16 cellular contexts compared by ENCODE assay signal in genomic region chr9:79185866-79186265, GRCh38.
DNase-seq lines count a peak whose midpoint lies in the region; ATAC-seq and TF ChIP-seq lines count a peak whose summit lies in the region.
"Had no signal": no experiment of that assay in that cellular context is flagged by ENCODE, and none has a peak within 500 bp of the region (broad histone marks: within the 10 kb centered on the region; RNA-seq: fewer than 3 reads in every experiment).

No MANE protein-coding gene starts in this region.

- H3K4me2 ChIP-seq in fibroblast of lung (ENCODE audit: extremely low read depth, insufficient read depth, low read length) = no peak overlapping the region
- H3K4me2 ChIP-seq in mesenchymal stem cell (ENCODE audit: low read length, poor library complexity, severe bottlenecking) = no peak overlapping the region
- H3K4me2 ChIP-seq: GM23338 had no signal

- H3K27me3 ChIP-seq in fibroblast of lung (ENCODE audit: control insufficient read depth, insufficient read depth, low read length) = no peaks in the 10 kb centered on the region
- no peaks in the 10 kb centered on the region for H3K27me3 ChIP-seq in mesenchymal stem cell (ENCODE audit: control insufficient read depth in 1 of 2, insufficient read depth in 1 of 2, low read length in 2 of 2)
- no peaks in the 10 kb centered on the region for H3K27me3 ChIP-seq in gastrocnemius medialis
- H3K27me3 ChIP-seq in right lobe of liver = no peaks in the 10 kb centered on the region

- H3K36me3 ChIP-seq in fibroblast of lung (ENCODE audit: control insufficient read depth, insufficient read depth, low read length) (no peaks in the 10 kb centered on the region), mesenchymal stem cell (ENCODE audit: control insufficient read depth in 1 of 2, insufficient read depth in 2 of 2, low read depth in 1 of 2, low read length in 2 of 2) (no peaks in the 10 kb centered on the region), gastrocnemius medialis (no peaks in the 10 kb centered on the region), right lobe of liver (no peaks in the 10 kb centered on the region)

- no peak overlapping the region for H2BK120ac ChIP-seq in mesenchymal stem cell (ENCODE audit: low read depth, low read length)

- H3K4me3 ChIP-seq in fibroblast of lung (replicated peaks in 1 of 4; ENCODE audit: control extremely low read depth in 1 of 4, insufficient read depth in 1 of 4, low read depth in 3 of 4, low read length in 4 of 4) (no peak overlapping the region), mesenchymal stem cell (ENCODE audit: insufficient read depth in 1 of 2, low read depth in 1 of 2, low read length in 2 of 2) (no peak overlapping the region), gastrocnemius medialis (no peak overlapping the region), right lobe of liver (no peak overlapping the region)
- H3K4me3 ChIP-seq: GM23338 had no signal

- no peaks in the 10 kb centered on the region for H3K79me2 ChIP-seq in fibroblast of lung (ENCODE audit: control insufficient read depth, insufficient read depth, low read length)

- no peak overlapping the region for H4K91ac ChIP-seq in mesenchymal stem cell (ENCODE audit: low read length)

- H3K4ac ChIP-seq in mesenchymal stem cell (ENCODE audit: low read depth in 1 of 2, low read length in 2 of 2) = no peak overlapping the region

- H3K27ac ChIP-seq in fibroblast of lung (ENCODE audit: insufficient read depth, low read length) (no peak overlapping the region), mesenchymal stem cell (ENCODE audit: low read length, poor library complexity, severe bottlenecking) (no peak overlapping the region), gastrocnemius medialis (no peak overlapping the region), right lobe of liver (no peak overlapping the region)
- H3K27ac ChIP-seq: C4-2B had no signal

- no peak overlapping the region for H3K18ac ChIP-seq in mesenchymal stem cell (ENCODE audit: low read depth in 1 of 2, low read length in 2 of 2)

- H3K9me3 ChIP-seq in fibroblast of lung (ENCODE audit: control insufficient read depth, insufficient read depth, low read depth, low read length) (no peaks in the 10 kb centered on the region), mesenchymal stem cell (ENCODE audit: control insufficient read depth, low read length) (no peaks in the 10 kb centered on the region), gastrocnemius medialis (no peaks in the 10 kb centered on the region), right lobe of liver (no peaks in the 10 kb centered on the region)

- no peak overlapping the region for H3K9ac ChIP-seq in fibroblast of lung (ENCODE audit: insufficient read depth, low read length)
- H3K9ac ChIP-seq in mesenchymal stem cell (ENCODE audit: low read length) = no peak overlapping the region

- no peaks in the 10 kb centered on the region for H3K79me1 ChIP-seq in mesenchymal stem cell (replicated peaks; ENCODE audit: low read length, poor library complexity, severe bottlenecking)

- H3K4me1 ChIP-seq in fibroblast of lung (ENCODE audit: control insufficient read depth, extremely low read depth, insufficient read depth, low read length) (no peaks in the 10 kb centered on the region), mesenchymal stem cell (ENCODE audit: control insufficient read depth, insufficient read depth, low read depth, low read length) (no peaks in the 10 kb centered on the region), gastrocnemius medialis (peaks cover 0 to 13% of the 10 kb centered on the region in 2 donors), right lobe of liver (no peaks in the 10 kb centered on the region)

- no peak overlapping the region for H2AFZ ChIP-seq in fibroblast of lung (ENCODE audit: low read length)
- no peak overlapping the region for H2AFZ ChIP-seq in mesenchymal stem cell (ENCODE audit: low read depth, low read length)
- H2AFZ ChIP-seq: GM23338 had no signal

- no peak overlapping the region for H2BK12ac ChIP-seq in mesenchymal stem cell (ENCODE audit: low read length in 2 of 2)

- intact Hi-C loops in gastrocnemius medialis (cut with DNase I; ENCODE audit: low total_unique reads) (no loop called here), right lobe of liver (cut with DNase I) (no loop called here)

- no peak overlapping the region for H2AK5ac ChIP-seq in mesenchymal stem cell (ENCODE audit: low read length, severe bottlenecking)

- ATAC-seq in gastrocnemius medialis (no peak), right lobe of liver (no peak), GM21737 (IDR thresholded peaks at IDR 0.05; ENCODE audit: unreplicated experiment) (no peak)
- ATAC-seq: GM23338, PC-3 had no signal

- no peak for TF ChIP-seq CTCF in fibroblast of lung (conservative IDR thresholded peaks at IDR 0.05 in 1 of 2, IDR thresholded peaks at IDR 0.05 in 1 of 2; ENCODE audit: low read depth in 1 of 2, low read length in 2 of 2)
- TF ChIP-seq CTCF in gastrocnemius medialis (IDR thresholded peaks at IDR 0.05 in 4 of 5, conservative IDR thresholded peaks at IDR 0.05 in 1 of 5) = no peak
- TF ChIP-seq CTCF in right lobe of liver (IDR thresholded peaks at IDR 0.05) = no peak

- H3K14ac ChIP-seq in mesenchymal stem cell (ENCODE audit: low read length in 2 of 2) = no peak overlapping the region

- no peaks in the 10 kb centered on the region for H4K20me1 ChIP-seq in fibroblast of lung (ENCODE audit: control insufficient read depth, extremely low read depth, insufficient read depth, low read length)

- peak; percentile 72 for DNase-seq in EH (ENCODE audit: low read depth)
- DNase-seq in RPMI7951 (ENCODE audit: low read depth) = peak; percentile 51
- peak; percentile 46 to 92 for DNase-seq in fibroblast of lung (ENCODE audit: low read depth in 2 of 2)
- DNase-seq in mesenchymal stem cell = peak; percentile 13
- no peak for DNase-seq in gastrocnemius medialis
- DNase-seq in right lobe of liver = no peak
- DNase-seq in cerebellar nuclear complex (lab: John Stamatoyannopoulos, UW) = no peak
- DNase-seq: COR-L47, KBM-7, NCI-H1048, NCI-H146, NCI-H446, PC-3 had no signal

- H4K8ac ChIP-seq in mesenchymal stem cell (ENCODE audit: low read length) = no peak overlapping the region

- TF ChIP-seq POLR2A in gastrocnemius medialis (IDR thresholded peaks at IDR 0.05) (no peak), right lobe of liver (IDR thresholded peaks at IDR 0.05) (no peak)

- in situ Hi-C loops in gastrocnemius medialis (cut with MboI; ENCODE audit: low sequenced_read_pairs in 4 of 4) = no loop called here

- H2BK15ac ChIP-seq in mesenchymal stem cell (ENCODE audit: low read depth, poor library complexity, severe bottlenecking) = no peak overlapping the region

- no peak overlapping the region for H3K23ac ChIP-seq in mesenchymal stem cell (ENCODE audit: low read length in 2 of 2)

- H2BK5ac ChIP-seq in mesenchymal stem cell (ENCODE audit: low read depth, low read length, poor library complexity, severe bottlenecking) = no peak overlapping the region

Comparison
In these comparisons a context has a peak if more than half of its experiments do, and no peak if none do; other contexts are left out.
1. DNase-seq: peak in EH (single experiment), RPMI7951 (single experiment), fibroblast of lung (2 of 2) and mesenchymal stem cell (single experiment); none in gastrocnemius medialis (0 of 2), right lobe of liver (0 of 3) and cerebellar nuclear complex (0 of 2).